ENCODE assay signal across 22 cellular contexts in the genomic region with DNA sequence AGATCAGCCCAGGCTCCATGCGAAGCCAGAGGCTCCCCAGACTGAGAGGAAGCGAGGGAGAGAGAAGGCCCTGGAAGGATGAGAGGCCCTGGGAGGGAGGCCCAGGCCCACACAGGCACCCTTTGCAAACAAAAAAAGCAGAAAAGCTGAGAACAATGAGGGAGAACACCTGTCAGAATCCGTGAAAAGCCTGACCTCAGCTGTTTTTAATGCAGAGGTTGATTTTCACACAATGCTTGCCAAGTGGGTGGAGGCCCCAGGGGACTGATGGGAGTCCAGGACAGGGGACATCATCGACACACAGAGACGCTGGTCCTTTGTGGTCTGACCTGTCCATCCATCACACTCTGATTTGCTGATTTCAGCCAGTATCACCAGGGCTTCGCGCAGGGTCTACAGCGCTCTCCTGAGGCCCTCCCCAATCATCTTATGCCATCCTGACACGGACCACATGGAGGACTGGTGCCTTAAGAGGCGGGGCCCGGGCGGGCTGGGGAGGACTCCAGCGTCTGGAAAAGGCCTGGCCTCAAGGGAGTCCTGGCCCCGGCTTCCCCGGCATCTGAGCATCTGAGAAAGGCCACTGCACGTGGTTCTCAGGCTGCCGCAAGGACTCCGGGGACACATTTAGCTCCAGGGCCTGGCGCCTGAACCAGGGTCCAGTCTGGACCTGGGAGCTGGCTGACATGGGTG. TPM values are rescaled to one million over a fixed set of nuclear protein-coding genes. Genes with fewer than 3 reads are reported as not detected.
A peak's percentile ranks its signal among the peaks of the same experiment; 100 is the strongest.
DNase-seq lines count a peak whose midpoint lies in the region; ATAC-seq and TF ChIP-seq lines count a peak whose summit lies in the region.
"Had no signal": no experiment of that assay in that cellular context is flagged by ENCODE, and none has a peak within 500 bp of the region (broad histone marks: within the 10 kb centered on the region; RNA-seq: fewer than 3 reads in every experiment).

No MANE protein-coding gene starts in this region.

- DNase-seq in COLO668 (lab: John Stamatoyannopoulos, UW; ENCODE audit: unreplicated experiment), result peak; percentile 72
- DNase-seq in NCI-H748 (lab: John Stamatoyannopoulos, UW; ENCODE audit: unreplicated experiment), result peak; percentile 86
- DNase-seq in heart left ventricle, result peak in 2 of 5 donors; percentile 36 to 55
- DNase-seq in effector CD4-positive, alpha-beta T cell, result no peak
- DNase-seq in H7, result no peak
- DNase-seq in SK-N-DZ (ENCODE audit: low spot score), result no peak
- DNase-seq: activated naive CD8-positive, alpha-beta T cell treated with anti-CD3 and anti-CD28 coated beads, Interleukin-2, amount 50 U/mL, for 24 hours; islet precursor cell; mesenchymal stem cell; naive thymus-derived CD8-positive, alpha-beta T cell; NCI-H2029; stimulated activated CD4-positive, alpha-beta T cell treated with anti-CD3 and anti-CD28 coated beads, Interleukin-12 subunit alpha, Interleukin-12 subunit beta, amount 100 ng/mL, for 4 hours; stimulated activated naive B cell treated with anti-CD40 and anti-IgM and Interleukin-4, amounts not matched to agents 10 μg/mL and 1 μg/mL and 100 μg/mL, for 72 hours; T-helper 17 cell; transverse colon had no signal

- H3K9me3 ChIP-seq in HEK293 (ENCODE audit: control insufficient read depth, insufficient read depth, low read depth, low read length) (no peaks in the 10 kb centered on the region), heart left ventricle (no peaks in the 10 kb centered on the region)
- H3K9me3 ChIP-seq: breast epithelium, transverse colon had no signal

- no peaks in the 10 kb centered on the region for H3K4me1 ChIP-seq in HEK293 (ENCODE audit: control insufficient read depth, insufficient read depth, low read length)
- peaks cover 0 to 4% (median 0%) of the 10 kb centered on the region in 12 donors for H3K4me1 ChIP-seq in heart left ventricle
- H3K4me1 ChIP-seq: breast epithelium had no signal

- H3K27me3 ChIP-seq in heart left ventricle (peaks cover 5 to 59% (median 25%) of the 10 kb centered on the region in 9 donors), H7 (ENCODE audit: control insufficient read depth, insufficient read depth, low read length) (no peaks in the 10 kb centered on the region)

- WGBS in heart left ventricle, 4 donors, result 53 to 65% (median 58%) methylated on average over 10 to 19 of the region's 19 CpGs

- intact Hi-C loops in heart left ventricle (cut with DNase I), result no loop called here

- POLR2A ChIA-PET in HEK293 (lab: Yijun Ruan, JAX), result no interaction called here

- no peaks in the 10 kb centered on the region for H3K36me3 ChIP-seq in HEK293 (ENCODE audit: control insufficient read depth in 2 of 2, insufficient read depth in 1 of 2, low read length in 2 of 2)
- no peaks in the 10 kb centered on the region for H3K36me3 ChIP-seq in heart left ventricle
- H3K36me3 ChIP-seq in H7 (replicated peaks; ENCODE audit: control insufficient read depth, insufficient read depth, low read length), result no peaks in the 10 kb centered on the region
- H3K36me3 ChIP-seq: breast epithelium, transverse colon had no signal

- H3K27ac ChIP-seq in HEK293 (ENCODE audit: extremely low read depth, low read depth, low read length) (no peak overlapping the region), heart left ventricle (no peak overlapping the region)
- H3K27ac ChIP-seq: breast epithelium, transverse colon had no signal

- CTCF ChIA-PET in HEK293 (lab: Yijun Ruan, JAX), result interaction anchor here (0.6 to 1.2 kb wide), 2 partner anchors 15 to 23 kb away, joined by 3 to 5 read pairs; no protein-coding TSS in a partner anchor

- ATAC-seq in heart left ventricle (peak in 3 of 4 donors; percentile 16 to 53 (median 49)), GM18870 (IDR thresholded peaks at IDR 0.05; ENCODE audit: unreplicated experiment) (no peak)
- ATAC-seq: activated naive CD8-positive, alpha-beta T cell treated with anti-CD3 and anti-CD28 coated beads, Interleukin-2, amount 50 U/mL, for 24 hours; activated T-helper 17 cell treated with anti-CD3 and anti-CD28 coated beads, Interleukin-2, amount 50 U/mL, for 72 hours; naive thymus-derived CD8-positive, alpha-beta T cell; stimulated activated naive B cell treated with anti-CD40 and anti-IgM and Interleukin-4, amounts not matched to agents 10 μg/mL and 1 μg/mL and 100 μg/mL, for 72 hours; T-helper 17 cell had no signal

- no peak for TF ChIP-seq POLR2A in heart left ventricle (IDR thresholded peaks at IDR 0.05)

- H3K4me3 ChIP-seq in HEK293 (ENCODE audit: low read depth, low read length) (no peak overlapping the region), heart left ventricle (no peak overlapping the region), H7 (ENCODE audit: insufficient read depth, low read depth, low read length) (no peak overlapping the region)
- H3K4me3 ChIP-seq: breast epithelium, dorsolateral prefrontal cortex, transverse colon had no signal

- no peak for TF ChIP-seq CTCF in HEK293 (tag by site-specific recombination; IDR thresholded peaks at IDR 0.05)
- TF ChIP-seq CTCF in heart left ventricle (IDR thresholded peaks at IDR 0.05), result no peak

TF ChIP-seq in HEK293, 187 proteins besides CTCF, POLR2A, EP300 and RAD21 (continues in another document):
- TF ChIP-seq KLF1 (tag by site-specific recombination; IDR thresholded peaks at IDR 0.05) (peak; percentile 80; the same call in 1 of the 2 replicates), KLF7 (tag by site-specific recombination; IDR thresholded peaks at IDR 0.05; ENCODE audit: borderline replicate concordance) (no peak), ZNF518A (tag by site-specific recombination; conservative IDR thresholded peaks at IDR 0.05; ENCODE audit: low read depth) (no peak), SP2 (tag by site-specific recombination; IDR thresholded peaks at IDR 0.05) (no peak), EGR2 (tag by site-specific recombination; IDR thresholded peaks at IDR 0.05; ENCODE audit: low read depth) (0 out of 2 replicates have a peak, but pooled peaks have one; percentile 16)

RNA-seq across cellular contexts. Expression of gene BHLHE23, which starts 21.5 kb away (rescaled TPM):
- total RNA-seq in heart left ventricle, result not detected
- polyA plus RNA-seq in heart left ventricle, result not detected
- 2.1 TPM in 2 replicates for total RNA-seq in H7 (2014; rRNA removed; shearing (Covaris generic))
- not detected in 2 replicates for polyA plus RNA-seq in SK-N-DZ (2014; cell fraction: cytosol; rRNA removed)
- not detected in 2 replicates for polyA plus RNA-seq in SK-N-DZ (2014; cell fraction: nucleus; rRNA removed)
- total RNA-seq: activated CD8-positive, alpha-beta memory T cell treated with anti-CD3 and anti-CD28 coated beads for 36 hours; activated T-helper 17 cell treated with anti-CD3 and anti-CD28 coated beads, Interleukin-2, amount 50 U/mL, for 72 hours; breast epithelium; dorsolateral prefrontal cortex; H4; naive thymus-derived CD8-positive, alpha-beta T cell; T-helper 17 cell; transverse colon had no signal
- polyA plus RNA-seq: naive thymus-derived CD8-positive, alpha-beta T cell had no signal

RNA-seq across cellular contexts. Expression of gene SLC17A9, which starts 32.7 kb away (rescaled TPM):
- 1 to 10 TPM in 3 of 9 donors, under 1 TPM in 6; 0.16 to 6.6 (median 0.67) TPM for total RNA-seq in heart left ventricle
- polyA plus RNA-seq in heart left ventricle, result 1 to 10 TPM; 1.7 to 2.6 TPM
- 32.6 and 41.4 TPM in 2 replicates for total RNA-seq in H7 (2014; rRNA removed; shearing (Covaris generic))
- polyA plus RNA-seq in SK-N-DZ (2014; cell fraction: cytosol; rRNA removed), result 1.1 and 1.5 TPM in 2 replicates
- 4.9 and 6.9 TPM in 2 replicates for polyA plus RNA-seq in SK-N-DZ (2014; cell fraction: nucleus; rRNA removed)
- total RNA-seq: H4 had no signal

RNA-seq across cellular contexts. Expression of gene GID8, which starts 47.3 kb away (rescaled TPM):
- 10 to 100 TPM; 14.7 to 22.2 (median 16.3) TPM for total RNA-seq in heart left ventricle
- polyA plus RNA-seq in heart left ventricle, result 10 to 100 TPM in 1 of 2 donors, 1 to 10 TPM in 1; 6.2 to 15.8 TPM
- total RNA-seq in H7 (2014; rRNA removed; shearing (Covaris generic)), result 49.1 and 57.0 TPM in 2 replicates
- polyA plus RNA-seq in SK-N-DZ (2014; cell fraction: cytosol; rRNA removed), result 65.3 and 72.2 TPM in 2 replicates
- 44.4 and 51.3 TPM in 2 replicates for polyA plus RNA-seq in SK-N-DZ (2014; cell fraction: nucleus; rRNA removed)

RNA-seq across cellular contexts. Expression of gene DIDO1, which starts 58.9 kb away (rescaled TPM):
- total RNA-seq in heart left ventricle, result 10 to 100 TPM; 27.5 to 46.2 (median 38.9) TPM
- polyA plus RNA-seq in heart left ventricle, result 10 to 100 TPM; 16.5 to 20.1 TPM
- 53.2 and 63.4 TPM in 2 replicates for total RNA-seq in H7 (2014; rRNA removed; shearing (Covaris generic))
- polyA plus RNA-seq in SK-N-DZ (2014; cell fraction: cytosol; rRNA removed), result 66.0 and 80.4 TPM in 2 replicates
- polyA plus RNA-seq in SK-N-DZ (2014; cell fraction: nucleus; rRNA removed), result 235 and 328 TPM in 2 replicates

Comparison
In these comparisons a context has a peak if more than half of its experiments do, and no peak if none do; other contexts are left out.
1. DNase-seq: peak in COLO668 (single experiment) and NCI-H748 (single experiment); none in effector CD4-positive, alpha-beta T cell (single experiment), H7 (single experiment) and SK-N-DZ (single experiment).